In genomic region chr20:36199293-36200257, GRCh38 we compare ENCODE assay signal across 1 cellular context.
TF ChIP-seq lines count a peak whose summit lies in the region.

No MANE protein-coding gene starts in this region.

TF ChIP-seq in HepG2, 621 proteins besides CTCF, POLR2A, EP300 and RAD21 (continued from another document and continues in another):
- TF ChIP-seq ZNF768 (CRISPR knock-in tag; IDR thresholded peaks at IDR 0.05) (0 out of 2 replicates have a peak, but pooled peaks have one; percentile 21), ZNF251 (CRISPR knock-in tag; IDR thresholded peaks at IDR 0.05) (no peak), ZNF460 (CRISPR knock-in tag; IDR thresholded peaks at IDR 0.05; ENCODE audit: borderline replicate concordance) (no peak), FOXA3 (CRISPR knock-in tag; IDR thresholded peaks at IDR 0.05) (peak; percentile 40; the same call in 1 of the 2 replicates), KLF9 (CRISPR knock-in tag; IDR thresholded peaks at IDR 0.05; ENCODE audit: low read depth) (peak; percentile 76; the same call in 1 of the 2 replicates), ZNF382 (CRISPR knock-in tag; IDR thresholded peaks at IDR 0.05; ENCODE audit: borderline replicate concordance) (no peak), ATF7 (IDR thresholded peaks at IDR 0.05) (no peak), ATF7 (CRISPR knock-in tag; IDR thresholded peaks at IDR 0.05) (no peak), ZNF546 (CRISPR knock-in tag; conservative IDR thresholded peaks at IDR 0.05) (no peak), ZNF350 (CRISPR knock-in tag; IDR thresholded peaks at IDR 0.05; ENCODE audit: borderline replicate concordance, low read depth) (no peak; the same call in 1 of the 2 replicates), SIX4 (CRISPR knock-in tag; IDR thresholded peaks at IDR 0.05) (no peak), ARID4A (CRISPR knock-in tag; IDR thresholded peaks at IDR 0.05; ENCODE audit: borderline replicate concordance) (no peak; the same call in 1 of the 2 replicates), ATF1 (CRISPR knock-in tag; IDR thresholded peaks at IDR 0.05) (no peak), CCAR2 (optimal IDR thresholded peaks at IDR 0.05; ENCODE audit: low read depth, low read length) (no peak), SETDB1 (CRISPR knock-in tag; IDR thresholded peaks at IDR 0.05; ENCODE audit: borderline replicate concordance) (no peak), ZNF33B (CRISPR knock-in tag; IDR thresholded peaks at IDR 0.05) (no peak), NR2F2 (IDR thresholded peaks at IDR 0.05; ENCODE audit: borderline replicate concordance, low read depth) (no peak), CENPX (CRISPR knock-in tag; IDR thresholded peaks at IDR 0.05) (no peak), ZNF562 (CRISPR knock-in tag; IDR thresholded peaks at IDR 0.05; ENCODE audit: borderline replicate concordance) (no peak), BATF2 (CRISPR knock-in tag; IDR thresholded peaks at IDR 0.05) (no peak), JUN (CRISPR knock-in tag; IDR thresholded peaks at IDR 0.05) (peak; percentile 51; the same call in 1 of the 2 replicates), WIZ (CRISPR knock-in tag; IDR thresholded peaks at IDR 0.05) (peak; percentile 77; the same call in 1 of the 2 replicates), HOXA9 (CRISPR knock-in tag; IDR thresholded peaks at IDR 0.05; ENCODE audit: borderline replicate concordance) (no peak), ZNF232 (CRISPR knock-in tag; IDR thresholded peaks at IDR 0.05; ENCODE audit: borderline replicate concordance) (0 out of 2 replicates have a peak, but pooled peaks have one; percentile 25), HIVEP1 (CRISPR knock-in tag; IDR thresholded peaks at IDR 0.05) (no peak), ZNF33A (CRISPR knock-in tag; IDR thresholded peaks at IDR 0.05; ENCODE audit: borderline replicate concordance) (no peak), MIXL1 (CRISPR knock-in tag; IDR thresholded peaks at IDR 0.05) (no peak), ZNF629 (CRISPR knock-in tag; conservative IDR thresholded peaks at IDR 0.05) (no peak), ZFP37 (CRISPR knock-in tag; IDR thresholded peaks at IDR 0.05; ENCODE audit: borderline replicate concordance) (no peak), KLF16 (CRISPR knock-in tag; IDR thresholded peaks at IDR 0.05) (peak in 1 of 2 experiments; percentile 73; a peak in 1 of 4 replicates), NRL (CRISPR knock-in tag; IDR thresholded peaks at IDR 0.05; ENCODE audit: borderline replicate concordance) (peak; percentile 79), NFYB (CRISPR knock-in tag; IDR thresholded peaks at IDR 0.05) (no peak), KLF12 (CRISPR knock-in tag; IDR thresholded peaks at IDR 0.05; ENCODE audit: borderline replicate concordance) (no peak), KDM2A (CRISPR knock-in tag; IDR thresholded peaks at IDR 0.05; ENCODE audit: borderline replicate concordance, low read depth) (peak; percentile 61), HMGA1 (CRISPR knock-in tag; conservative IDR thresholded peaks at IDR 0.05) (no peak), SIN3B (IDR thresholded peaks at IDR 0.05; ENCODE audit: low read length) (no peak), CREM (IDR thresholded peaks at IDR 0.05) (no peak), CREM (CRISPR knock-in tag; IDR thresholded peaks at IDR 0.05) (no peak), ZFYVE20 (CRISPR knock-in tag; IDR thresholded peaks at IDR 0.05; ENCODE audit: borderline replicate concordance, low read depth) (no peak)
- TF ChIP-seq, protein P1, sequence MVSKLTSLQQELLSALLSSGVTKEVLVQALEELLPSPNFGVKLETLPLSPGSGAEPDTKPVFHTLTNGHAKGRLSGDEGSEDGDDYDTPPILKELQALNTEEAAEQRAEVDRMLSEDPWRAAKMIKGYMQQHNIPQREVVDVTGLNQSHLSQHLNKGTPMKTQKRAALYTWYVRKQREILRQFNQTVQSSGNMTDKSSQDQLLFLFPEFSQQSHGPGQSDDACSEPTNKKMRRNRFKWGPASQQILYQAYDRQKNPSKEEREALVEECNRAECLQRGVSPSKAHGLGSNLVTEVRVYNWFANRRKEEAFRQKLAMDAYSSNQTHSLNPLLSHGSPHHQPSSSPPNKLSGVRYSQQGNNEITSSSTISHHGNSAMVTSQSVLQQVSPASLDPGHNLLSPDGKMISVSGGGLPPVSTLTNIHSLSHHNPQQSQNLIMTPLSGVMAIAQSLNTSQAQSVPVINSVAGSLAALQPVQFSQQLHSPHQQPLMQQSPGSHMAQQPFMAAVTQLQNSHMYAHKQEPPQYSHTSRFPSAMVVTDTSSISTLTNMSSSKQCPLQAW (CRISPR knock-in tag; IDR thresholded peaks at IDR 0.05) = 0 out of 2 replicates have a peak, but pooled peaks have one; percentile 48
- TF ChIP-seq, protein P2, sequence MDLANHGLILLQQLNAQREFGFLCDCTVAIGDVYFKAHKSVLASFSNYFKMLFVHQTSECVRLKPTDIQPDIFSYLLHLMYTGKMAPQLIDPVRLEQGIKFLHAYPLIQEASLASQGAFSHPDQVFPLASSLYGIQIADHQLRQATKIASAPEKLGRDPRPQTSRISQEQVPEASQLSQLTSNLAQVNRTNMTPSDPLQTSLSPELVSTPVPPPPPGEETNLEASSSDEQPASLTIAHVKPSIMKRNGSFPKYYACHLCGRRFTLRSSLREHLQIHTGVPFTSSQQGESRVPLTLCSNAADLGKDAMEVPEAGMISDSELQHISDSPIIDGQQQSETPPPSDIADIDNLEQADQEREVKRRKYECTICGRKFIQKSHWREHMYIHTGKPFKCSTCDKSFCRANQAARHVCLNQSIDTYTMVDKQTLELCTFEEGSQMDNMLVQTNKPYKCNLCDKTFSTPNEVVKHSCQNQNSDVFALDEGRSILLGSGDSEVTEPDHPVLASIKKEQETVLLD (CRISPR knock-in tag; IDR thresholded peaks at IDR 0.05; ENCODE audit: low read depth) = no peak
- TF ChIP-seq, protein P3, sequence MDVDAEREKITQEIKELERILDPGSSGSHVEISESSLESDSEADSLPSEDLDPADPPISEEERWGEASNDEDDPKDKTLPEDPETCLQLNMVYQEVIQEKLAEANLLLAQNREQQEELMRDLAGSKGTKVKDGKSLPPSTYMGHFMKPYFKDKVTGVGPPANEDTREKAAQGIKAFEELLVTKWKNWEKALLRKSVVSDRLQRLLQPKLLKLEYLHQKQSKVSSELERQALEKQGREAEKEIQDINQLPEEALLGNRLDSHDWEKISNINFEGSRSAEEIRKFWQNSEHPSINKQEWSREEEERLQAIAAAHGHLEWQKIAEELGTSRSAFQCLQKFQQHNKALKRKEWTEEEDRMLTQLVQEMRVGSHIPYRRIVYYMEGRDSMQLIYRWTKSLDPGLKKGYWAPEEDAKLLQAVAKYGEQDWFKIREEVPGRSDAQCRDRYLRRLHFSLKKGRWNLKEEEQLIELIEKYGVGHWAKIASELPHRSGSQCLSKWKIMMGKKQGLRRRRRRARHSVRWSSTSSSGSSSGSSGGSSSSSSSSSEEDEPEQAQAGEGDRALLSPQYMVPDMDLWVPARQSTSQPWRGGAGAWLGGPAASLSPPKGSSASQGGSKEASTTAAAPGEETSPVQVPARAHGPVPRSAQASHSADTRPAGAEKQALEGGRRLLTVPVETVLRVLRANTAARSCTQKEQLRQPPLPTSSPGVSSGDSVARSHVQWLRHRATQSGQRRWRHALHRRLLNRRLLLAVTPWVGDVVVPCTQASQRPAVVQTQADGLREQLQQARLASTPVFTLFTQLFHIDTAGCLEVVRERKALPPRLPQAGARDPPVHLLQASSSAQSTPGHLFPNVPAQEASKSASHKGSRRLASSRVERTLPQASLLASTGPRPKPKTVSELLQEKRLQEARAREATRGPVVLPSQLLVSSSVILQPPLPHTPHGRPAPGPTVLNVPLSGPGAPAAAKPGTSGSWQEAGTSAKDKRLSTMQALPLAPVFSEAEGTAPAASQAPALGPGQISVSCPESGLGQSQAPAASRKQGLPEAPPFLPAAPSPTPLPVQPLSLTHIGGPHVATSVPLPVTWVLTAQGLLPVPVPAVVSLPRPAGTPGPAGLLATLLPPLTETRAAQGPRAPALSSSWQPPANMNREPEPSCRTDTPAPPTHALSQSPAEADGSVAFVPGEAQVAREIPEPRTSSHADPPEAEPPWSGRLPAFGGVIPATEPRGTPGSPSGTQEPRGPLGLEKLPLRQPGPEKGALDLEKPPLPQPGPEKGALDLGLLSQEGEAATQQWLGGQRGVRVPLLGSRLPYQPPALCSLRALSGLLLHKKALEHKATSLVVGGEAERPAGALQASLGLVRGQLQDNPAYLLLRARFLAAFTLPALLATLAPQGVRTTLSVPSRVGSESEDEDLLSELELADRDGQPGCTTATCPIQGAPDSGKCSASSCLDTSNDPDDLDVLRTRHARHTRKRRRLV (CRISPR knock-in tag; IDR thresholded peaks at IDR 0.05) = 0 out of 2 replicates have a peak, but pooled peaks have one; percentile 20
- TF ChIP-seq, protein P4, sequence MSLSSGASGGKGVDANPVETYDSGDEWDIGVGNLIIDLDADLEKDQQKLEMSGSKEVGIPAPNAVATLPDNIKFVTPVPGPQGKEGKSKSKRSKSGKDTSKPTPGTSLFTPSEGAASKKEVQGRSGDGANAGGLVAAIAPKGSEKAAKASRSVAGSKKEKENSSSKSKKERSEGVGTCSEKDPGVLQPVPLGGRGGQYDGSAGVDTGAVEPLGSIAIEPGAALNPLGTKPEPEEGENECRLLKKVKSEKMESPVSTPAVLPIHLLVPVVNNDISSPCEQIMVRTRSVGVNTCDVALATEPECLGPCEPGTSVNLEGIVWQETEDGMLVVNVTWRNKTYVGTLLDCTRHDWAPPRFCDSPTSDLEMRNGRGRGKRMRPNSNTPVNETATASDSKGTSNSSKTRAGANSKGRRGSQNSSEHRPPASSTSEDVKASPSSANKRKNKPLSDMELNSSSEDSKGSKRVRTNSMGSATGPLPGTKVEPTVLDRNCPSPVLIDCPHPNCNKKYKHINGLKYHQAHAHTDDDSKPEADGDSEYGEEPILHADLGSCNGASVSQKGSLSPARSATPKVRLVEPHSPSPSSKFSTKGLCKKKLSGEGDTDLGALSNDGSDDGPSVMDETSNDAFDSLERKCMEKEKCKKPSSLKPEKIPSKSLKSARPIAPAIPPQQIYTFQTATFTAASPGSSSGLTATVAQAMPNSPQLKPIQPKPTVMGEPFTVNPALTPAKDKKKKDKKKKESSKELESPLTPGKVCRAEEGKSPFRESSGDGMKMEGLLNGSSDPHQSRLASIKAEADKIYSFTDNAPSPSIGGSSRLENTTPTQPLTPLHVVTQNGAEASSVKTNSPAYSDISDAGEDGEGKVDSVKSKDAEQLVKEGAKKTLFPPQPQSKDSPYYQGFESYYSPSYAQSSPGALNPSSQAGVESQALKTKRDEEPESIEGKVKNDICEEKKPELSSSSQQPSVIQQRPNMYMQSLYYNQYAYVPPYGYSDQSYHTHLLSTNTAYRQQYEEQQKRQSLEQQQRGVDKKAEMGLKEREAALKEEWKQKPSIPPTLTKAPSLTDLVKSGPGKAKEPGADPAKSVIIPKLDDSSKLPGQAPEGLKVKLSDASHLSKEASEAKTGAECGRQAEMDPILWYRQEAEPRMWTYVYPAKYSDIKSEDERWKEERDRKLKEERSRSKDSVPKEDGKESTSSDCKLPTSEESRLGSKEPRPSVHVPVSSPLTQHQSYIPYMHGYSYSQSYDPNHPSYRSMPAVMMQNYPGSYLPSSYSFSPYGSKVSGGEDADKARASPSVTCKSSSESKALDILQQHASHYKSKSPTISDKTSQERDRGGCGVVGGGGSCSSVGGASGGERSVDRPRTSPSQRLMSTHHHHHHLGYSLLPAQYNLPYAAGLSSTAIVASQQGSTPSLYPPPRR (CRISPR knock-in tag; IDR thresholded peaks at IDR 0.05; ENCODE audit: borderline replicate concordance) = 0 out of 2 replicates have a peak, but pooled peaks have one; percentile 27
- TF ChIP-seq, protein P5, sequence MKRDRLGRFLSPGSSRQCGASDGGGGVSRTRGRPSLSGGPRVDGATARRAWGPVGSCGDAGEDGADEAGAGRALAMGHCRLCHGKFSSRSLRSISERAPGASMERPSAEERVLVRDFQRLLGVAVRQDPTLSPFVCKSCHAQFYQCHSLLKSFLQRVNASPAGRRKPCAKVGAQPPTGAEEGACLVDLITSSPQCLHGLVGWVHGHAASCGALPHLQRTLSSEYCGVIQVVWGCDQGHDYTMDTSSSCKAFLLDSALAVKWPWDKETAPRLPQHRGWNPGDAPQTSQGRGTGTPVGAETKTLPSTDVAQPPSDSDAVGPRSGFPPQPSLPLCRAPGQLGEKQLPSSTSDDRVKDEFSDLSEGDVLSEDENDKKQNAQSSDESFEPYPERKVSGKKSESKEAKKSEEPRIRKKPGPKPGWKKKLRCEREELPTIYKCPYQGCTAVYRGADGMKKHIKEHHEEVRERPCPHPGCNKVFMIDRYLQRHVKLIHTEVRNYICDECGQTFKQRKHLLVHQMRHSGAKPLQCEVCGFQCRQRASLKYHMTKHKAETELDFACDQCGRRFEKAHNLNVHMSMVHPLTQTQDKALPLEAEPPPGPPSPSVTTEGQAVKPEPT (CRISPR knock-in tag; IDR thresholded peaks at IDR 0.05; ENCODE audit: low read depth) = 0 out of 2 replicates have a peak, but pooled peaks have one; percentile 69
